In the genomic region with DNA sequence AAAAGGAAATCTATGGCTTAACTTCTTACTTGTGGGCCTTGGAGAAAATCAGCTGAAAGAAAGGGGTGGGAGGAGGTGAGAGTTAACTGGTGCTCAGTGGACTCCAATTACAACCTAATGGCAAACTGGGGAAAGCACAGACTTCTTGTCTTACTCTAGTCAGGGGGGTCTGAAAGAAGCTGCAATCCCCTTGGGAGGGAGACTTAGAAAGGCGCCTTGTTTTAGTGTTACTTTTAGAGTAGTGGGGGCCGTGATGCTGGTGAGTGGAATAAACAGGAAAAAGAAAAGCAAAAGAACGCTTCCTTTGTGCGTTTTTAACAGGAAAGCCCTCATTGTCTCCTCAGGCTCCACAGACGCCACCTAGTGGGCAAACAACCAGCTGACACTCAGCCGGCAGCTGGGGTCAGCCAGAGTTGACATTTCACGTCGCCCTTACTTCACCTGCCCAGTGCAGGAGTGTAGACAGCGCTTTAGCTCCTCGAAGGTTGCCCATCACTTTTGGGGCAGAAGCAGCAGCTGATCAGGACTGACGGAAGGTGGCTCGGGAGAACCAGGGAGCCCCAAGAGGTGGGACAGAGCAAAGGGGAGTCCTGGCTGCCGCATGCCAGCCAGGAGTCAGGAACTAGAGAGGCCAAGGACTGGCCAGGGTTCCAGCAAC, we compare ENCODE assay signal across 8 cellular contexts. TPM values are rescaled to one million over a fixed set of nuclear protein-coding genes. Genes with fewer than 3 reads are reported as not detected.
A peak's percentile ranks its signal among the peaks of the same experiment; 100 is the strongest.
DNase-seq lines count a peak whose midpoint lies in the region; ATAC-seq, FAIRE-seq and TF ChIP-seq lines count a peak whose summit lies in the region.

No MANE protein-coding gene starts in this region.

- TF ChIP-seq CTCF in A549 (IDR thresholded peaks at IDR 0.05) = peak; percentile 87
- TF ChIP-seq CTCF in chondrocyte (IDR thresholded peaks at IDR 0.05) = peak; percentile 98

- H3K9me3 Mint-ChIP-seq in chondrocyte (ENCODE audit: low read depth) = no peaks in the 10 kb centered on the region

- no peak overlapping the region for H3K27ac Mint-ChIP-seq in chondrocyte (ENCODE audit: unreplicated experiment)

- H3K4me1 ChIP-seq in A549 = no peaks in the 10 kb centered on the region

- H3K27me3 Mint-ChIP-seq in chondrocyte (ENCODE audit: low read depth) = peaks cover 5% of the 10 kb centered on the region

- peak; percentile 71 to 84 for DNase-seq in A549 (ENCODE audit: low read depth in 1 of 2, low spot score in 1 of 2)
- peak; percentile 70 for DNase-seq in NCI-H2196 treated with DMSO at 0.1 percent for 48 hours (lab: John Stamatoyannopoulos, UW; ENCODE audit: unreplicated experiment)
- DNase-seq in activated CD4-positive, CD25-positive, alpha-beta regulatory T cell treated with anti-CD3 and anti-CD28 coated beads, Interleukin-2, amount 50 U/mL, for 72 hours = peak; percentile 73
- DNase-seq in chondrocyte (ENCODE audit: low spot score) = no peak
- DNase-seq in left kidney (ENCODE audit: low read depth, low spot score) = peak; percentile 93
- DNase-seq in stimulated activated CD4-positive, alpha-beta T cell treated with anti-CD3 and anti-CD28 coated beads, Interleukin-2, amount 100 ng/mL, for 4 hours (ENCODE audit: low read depth) = peak; percentile 59

- H3K4me1 Mint-ChIP-seq in chondrocyte (ENCODE audit: low read depth) = peaks cover 8% of the 10 kb centered on the region

- H3K9me3 ChIP-seq in A549 = no peaks in the 10 kb centered on the region

- peak; percentile 50 to 57 for TF ChIP-seq RAD21 in A549 (conservative IDR thresholded peaks at IDR 0.05 in 1 of 2, IDR thresholded peaks at IDR 0.05 in 1 of 2)

- ATAC-seq in A549 (peak; percentile 95 to 99), GM18502 (IDR thresholded peaks at IDR 0.05; ENCODE audit: poor library complexity, unreplicated experiment) (peak; percentile 97), HG03039 (IDR thresholded peaks at IDR 0.05; ENCODE audit: unreplicated experiment) (peak; percentile 90)

- CTCF ChIA-PET in A549 (lab: Yijun Ruan, JAX) = interaction anchor here (0.7 to 3.9 kb wide), 32 partner anchors 10 to 1555 kb away, joined by 3 to 39 read pairs (median 5); a partner anchor contains a TSS

- WGBS in A549 (ENCODE audit: missing lambda C conversion rate) = 13% methylated on average over 13 of the region's 13 CpGs

- TF ChIP-seq EP300 in A549 (IDR thresholded peaks at IDR 0.05) = no peak

- H3K27ac ChIP-seq in A549 = peak overlapping the region; percentile 28 to 76; a peak in 3 of 6 replicates

- H3K36me3 Mint-ChIP-seq in chondrocyte (ENCODE audit: low read depth) = no peaks in the 10 kb centered on the region

- no peak for FAIRE-seq in A549 (lab: Jason Lieb, UNC)

- peak overlapping the region; percentile 67 for H3K4me3 Mint-ChIP-seq in chondrocyte (ENCODE audit: unreplicated experiment)

- TF ChIP-seq POLR2A in A549 (IDR thresholded peaks at IDR 0.05; ENCODE audit: low read length) = no peak

- POLR2A ChIA-PET in A549 (lab: Yijun Ruan, JAX) = interaction anchor here (1.1 kb wide), 1 partner anchor 56 kb away, joined by 4 read pairs; a partner anchor contains a TSS

- peak overlapping the region; percentile 65 for H3K4me2 ChIP-seq in A549

- H3K4me3 ChIP-seq in A549 = no peak overlapping the region

TF ChIP-seq in A549, 52 proteins besides CTCF, POLR2A, EP300 and RAD21:
- TF ChIP-seq RARB (CRISPR knock-in tag; IDR thresholded peaks at IDR 0.05) (0 out of 2 replicates have a peak, but pooled peaks have one; percentile 65), SMC3 (IDR thresholded peaks at IDR 0.05) (peak; percentile 65), KDM5A (IDR thresholded peaks at IDR 0.05) (no peak)

RNA-seq across cellular contexts. Expression of a gene that starts 55.9 kb away (rescaled TPM):
- 137 and 179 TPM in 2 replicates for polyA plus RNA-seq in A549 (2011; rRNA removed)
- 98.1 and 112 TPM in 2 replicates for polyA plus RNA-seq in A549 (2012; cell fraction: cytosol; rRNA removed)
- polyA plus RNA-seq in A549 (2012; cell fraction: nucleus; rRNA removed) = 85.7 and 89.3 TPM in 2 replicates
- polyA plus RNA-seq in A549 (2017; fragmentation: RNase III; extraction: RNeasy Plus Mini Kit Qiagen cat#74134 plus additional on column Dnase treatment) = 90.1 to 91.7 TPM (median 90.5 TPM) in 3 replicates
- polyA minus RNA-seq in A549 (2011; rRNA and poly(A)+ RNA removed) = 98.7 and 108 TPM in 2 replicates
- 117 to 126 TPM (median 125 TPM) in 3 replicates for total RNA-seq in chondrocyte

RNA-seq across cellular contexts. Expression of a gene that starts 56.5 kb away (rescaled TPM):
- polyA plus RNA-seq in A549 (2011; rRNA removed) (0.41 and 0.48 TPM in 2 replicates), A549 (2017; fragmentation: RNase III; extraction: RNeasy Plus Mini Kit Qiagen cat#74134 plus additional on column Dnase treatment) (0.13 to 0.26 TPM (median 0.15 TPM) in 3 replicates)
- polyA plus RNA-seq in A549 (2012; cell fraction: cytosol; rRNA removed) = 0.36 and 0.79 TPM in 2 replicates
- polyA plus RNA-seq in A549 (2012; cell fraction: nucleus; rRNA removed) = 0.60 and 0.91 TPM in 2 replicates
- 0.29 TPM in 1 of 2 replicates, not detected in the other for polyA minus RNA-seq in A549 (2011; rRNA and poly(A)+ RNA removed)
- total RNA-seq in chondrocyte = not detected in 3 replicates
